In the genomic region with DNA sequence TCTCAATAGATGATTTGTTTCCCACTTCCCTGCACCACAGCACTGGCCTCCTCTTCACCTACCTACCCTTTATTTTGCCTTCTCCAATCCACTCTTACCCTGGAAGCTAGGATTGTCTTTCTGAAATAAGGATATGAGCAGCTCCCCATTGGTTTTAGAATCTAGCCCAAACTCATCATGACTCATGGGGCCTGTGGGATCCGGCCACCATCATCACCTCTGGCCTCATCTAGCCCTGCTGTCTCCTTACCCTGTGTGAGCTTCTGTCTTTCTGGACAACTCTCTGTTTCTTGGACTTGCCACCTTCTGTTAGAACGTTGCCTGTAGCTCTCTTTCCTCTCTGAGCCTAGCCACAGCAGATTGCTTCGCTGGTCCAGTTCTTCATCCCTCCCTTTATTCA, we compare ENCODE assay signal across 21 cellular contexts.
"Had no signal": no experiment of that assay in that cellular context is flagged by ENCODE, and none has a peak within 500 bp of the region (broad histone marks: within the 10 kb centered on the region; RNA-seq: fewer than 3 reads in every experiment).

No MANE protein-coding gene starts in this region.

- H3K27me3 Mint-ChIP-seq: activated naive CD8-positive, alpha-beta T cell; dendritic cell treated with granulocyte-macrophage colony-stimulating factor and Interleukin-4, amounts not matched to agents 40 ng/mL and 50 ng/mL, for 4 days; progenitor cell of endocrine pancreas; stimulated activated naive CD8-positive, alpha-beta T cell treated with anti-CD3 and anti-CD28 coated beads, Interleukin-15, amount 100 ng/mL, for 72 hours had no signal

- H3K9me3 Mint-ChIP-seq: neural crest cell had no signal

- H3K36me3 Mint-ChIP-seq: activated naive CD8-positive, alpha-beta T cell; WTC11 had no signal

- H3K4me3 Mint-ChIP-seq: activated naive CD8-positive, alpha-beta T cell; activated T-cell treated with anti-CD3 and anti-CD28 coated beads, Interleukin-2, amount 50 U/mL, for 4 hours; dendritic cell treated with granulocyte-macrophage colony-stimulating factor and Interleukin-4, amounts not matched to agents 40 ng/mL and 50 ng/mL, for 4 days; naive thymus-derived CD4-positive, alpha-beta T cell; neural crest cell; stimulated activated naive CD8-positive, alpha-beta T cell treated with anti-CD3 and anti-CD28 coated beads, Interleukin-15, amount 100 ng/mL, for 72 hours; WTC11 had no signal

- H3K9me3 ChIP-seq: uterus had no signal

- DNase-seq: activated CD8-positive, alpha-beta memory T cell treated with anti-CD3 and anti-CD28 coated beads for 24 hours; activated CD8-positive, alpha-beta memory T cell treated with anti-CD3 and anti-CD28 coated beads, Interleukin-2, amount 50 U/mL, for 48 hours; activated naive CD4-positive, alpha-beta T cell; activated T-cell treated with anti-CD3 and anti-CD28 coated beads, Interleukin-2, amount 50 U/mL, for 4 hours; effector CD4-positive, alpha-beta T cell; foreskin keratinocyte; hippocampal formation; left ventricle myocardium superior; naive thymus-derived CD4-positive, alpha-beta T cell; stimulated activated CD4-positive, alpha-beta T cell treated with anti-CD3 and anti-CD28 coated beads, Interleukin-1b, Interleukin-23, amount 100 ng/mL, for 48 hours; stimulated activated naive CD8-positive, alpha-beta T cell treated with anti-CD3 and anti-CD28 coated beads, Interleukin-15, amount 100 ng/mL, for 72 hours; T-helper 9 cell; trophoblast cell; uterus had no signal

- H3K27ac Mint-ChIP-seq: activated naive CD8-positive, alpha-beta T cell; activated T-helper 2 cell treated with anti-CD3 and anti-CD28 coated beads, Interferon-gamma antibody, Interleukin-2, Interleukin-4, amounts not matched to agents 10 μg/mL and 5 μg/mL and 100 μg/mL, durations not matched to agents 14 hours and 24 hours and 36 hours; dendritic cell treated with granulocyte-macrophage colony-stimulating factor and Interleukin-4, amounts not matched to agents 40 ng/mL and 50 ng/mL, for 4 days; naive thymus-derived CD4-positive, alpha-beta T cell; progenitor cell of endocrine pancreas; WTC11 had no signal

- H3K27me3 ChIP-seq: foreskin keratinocyte, uterus had no signal

- ATAC-seq: activated T-cell treated with anti-CD3 and anti-CD28 coated beads, Interleukin-2, amount 50 U/mL, for 4 hours; foreskin keratinocyte; naive thymus-derived CD4-positive, alpha-beta T cell; stimulated activated naive CD8-positive, alpha-beta T cell treated with anti-CD3 and anti-CD28 coated beads, Interleukin-15, amount 100 ng/mL, for 72 hours; WTC11 had no signal

- H3K4me1 ChIP-seq: foreskin keratinocyte, uterus had no signal

- H3K4me1 Mint-ChIP-seq: naive thymus-derived CD4-positive, alpha-beta T cell; stimulated activated naive CD8-positive, alpha-beta T cell treated with anti-CD3 and anti-CD28 coated beads, Interleukin-15, amount 100 ng/mL, for 72 hours had no signal

- H3K36me3 ChIP-seq: uterus had no signal

- H3K27ac ChIP-seq: foreskin keratinocyte, uterus had no signal

- H3K4me3 ChIP-seq: skin epidermis, uterus had no signal
